Comparison of ENCODE assay signal across 16 cellular contexts in genomic region chr12:91718326-91718725, GRCh38.
A peak's percentile ranks its signal among the peaks of the same experiment; 100 is the strongest.
DNase-seq lines count a peak whose midpoint lies in the region; ATAC-seq and TF ChIP-seq lines count a peak whose summit lies in the region.
"Had no signal": no experiment of that assay in that cellular context is flagged by ENCODE, and none has a peak within 500 bp of the region (broad histone marks: within the 10 kb centered on the region; RNA-seq: fewer than 3 reads in every experiment).

No MANE protein-coding gene starts in this region.

- no peak overlapping the region for H3K4me3 ChIP-seq in ACC112 (ENCODE audit: low read depth, low read length)
- no peak overlapping the region for H3K4me3 ChIP-seq in RWPE2 (ENCODE audit: severe bottlenecking)
- H3K4me3 ChIP-seq in choroid plexus epithelial cell (ENCODE audit: low read depth, low read length), result no peak overlapping the region
- H3K4me3 ChIP-seq in prostate gland, result no peak overlapping the region
- H3K4me3 ChIP-seq in dorsolateral prefrontal cortex, result no peak overlapping the region
- H3K4me3 ChIP-seq: A549 had no signal

- intact Hi-C loops in prostate gland (cut with DNase I) (no loop called here), dorsolateral prefrontal cortex (cut with DNase I) (no loop called here)

- TF ChIP-seq POLR2A in prostate gland (IDR thresholded peaks at IDR 0.05), result no peak
- no peak for TF ChIP-seq POLR2A in GM18505 (IDR thresholded peaks at IDR 0.05; ENCODE audit: borderline replicate concordance, extremely low read depth, insufficient read depth, insufficient read length)

- no peaks in the 10 kb centered on the region for H3K79me2 ChIP-seq in ACC112 (ENCODE audit: control insufficient read depth, insufficient read depth, low read length, unreplicated experiment)

- H3K27ac ChIP-seq in ACC112 (ENCODE audit: low read depth, low read length) (no peak overlapping the region), RWPE2 (ENCODE audit: poor library complexity, severe bottlenecking) (peak overlapping the region; percentile 96), prostate gland (peak overlapping the region; percentile 49 to 77), dorsolateral prefrontal cortex (no peak overlapping the region)
- H3K27ac ChIP-seq: A549 had no signal

- no peak for TF ChIP-seq CTCF in RWPE2 (IDR thresholded peaks at IDR 0.05; ENCODE audit: poor library complexity, severe bottlenecking)
- TF ChIP-seq CTCF in choroid plexus epithelial cell (conservative IDR thresholded peaks at IDR 0.05; ENCODE audit: low read depth, low read length), result no peak
- TF ChIP-seq CTCF in prostate gland (IDR thresholded peaks at IDR 0.05), result no peak
- TF ChIP-seq CTCF in dorsolateral prefrontal cortex (IDR thresholded peaks at IDR 0.05 in 54 of 56, conservative IDR thresholded peaks at IDR 0.05 in 2 of 56; ENCODE audit: low read depth in 1 of 56, partially characterized antibody in 56 of 56), result no peak

- H3K36me3 ChIP-seq in ACC112 (ENCODE audit: insufficient read depth, low read length) (no peaks in the 10 kb centered on the region), RWPE2 (ENCODE audit: low read depth) (no peaks in the 10 kb centered on the region), prostate gland (no peaks in the 10 kb centered on the region)

- WGBS in prostate gland, result 11% methylated on average over 2 of the region's 2 CpGs

- no peaks in the 10 kb centered on the region for H3K4me1 ChIP-seq in ACC112 (ENCODE audit: control insufficient read depth, insufficient read depth, low read length, unreplicated experiment)
- peaks cover 28% of the 10 kb centered on the region for H3K4me1 ChIP-seq in RWPE2 (ENCODE audit: insufficient read depth, poor library complexity, severe bottlenecking)
- no peaks in the 10 kb centered on the region for H3K4me1 ChIP-seq in prostate gland (replicated peaks)
- H3K4me1 ChIP-seq: A549 had no signal

- no peaks in the 10 kb centered on the region for H3K27me3 ChIP-seq in ACC112 (ENCODE audit: insufficient read depth, low read length)
- no peaks in the 10 kb centered on the region for H3K27me3 ChIP-seq in RWPE2 (ENCODE audit: insufficient read depth, poor library complexity, severe bottlenecking)
- no peaks in the 10 kb centered on the region for H3K27me3 ChIP-seq in prostate gland (replicated peaks; ENCODE audit: insufficient read depth)
- H3K27me3 ChIP-seq in dorsolateral prefrontal cortex, result no peaks in the 10 kb centered on the region

- DNase-seq in RWPE2 (ENCODE audit: low spot score), result no peak
- peak; percentile 9 for DNase-seq in choroid plexus epithelial cell (ENCODE audit: low read depth)
- DNase-seq in prostate gland (ENCODE audit: low spot score), result no peak
- no peak for DNase-seq in dorsolateral prefrontal cortex
- no peak for DNase-seq in stimulated activated CD4-positive, alpha-beta T cell treated with anti-CD3 and anti-CD28 coated beads, Interleukin-1b, Interleukin-23, amount 100 ng/mL, for 48 hours
- DNase-seq in NCI-H526 treated with DMSO at 0.1 percent for 48 hours (lab: John Stamatoyannopoulos, UW), result no peak
- DNase-seq: CD8-positive, alpha-beta T cell; COR-L47; DMS153; DMS79 treated with DMSO at 0.1 percent for 48 hours; EL had no signal

- ATAC-seq in RWPE2 (ENCODE audit: low read depth) (peak; percentile 74), GM18505 (IDR thresholded peaks at IDR 0.05; ENCODE audit: unreplicated experiment) (no peak)
- ATAC-seq: A549; CD8-positive, alpha-beta T cell; HCT116; HepG2 had no signal

- H2AFZ ChIP-seq in ACC112 (ENCODE audit: low read length, unreplicated experiment), result peak overlapping the region; percentile 10

- H3K9me3 ChIP-seq in RWPE2 (ENCODE audit: severe bottlenecking) (no peaks in the 10 kb centered on the region), prostate gland (no peaks in the 10 kb centered on the region)
- H3K9me3 ChIP-seq: A549 had no signal

Comparison
In these comparisons a context has a peak if more than half of its experiments do, and no peak if none do; other contexts are left out.
1. H3K27ac ChIP-seq: peak in RWPE2 (single experiment) and prostate gland (2 of 2); none in ACC112 (single experiment) and dorsolateral prefrontal cortex (0 of 59).